19 cellular contexts compared by ENCODE assay signal in genomic region chr13:28527629-28528028, GRCh38. TPM values are rescaled to one million over a fixed set of nuclear protein-coding genes. Genes with fewer than 3 reads are reported as not detected.
DNase-seq lines count a peak whose midpoint lies in the region; ATAC-seq, FAIRE-seq and TF ChIP-seq lines count a peak whose summit lies in the region.
"Had no signal": no experiment of that assay in that cellular context is flagged by ENCODE, and none has a peak within 500 bp of the region (broad histone marks: within the 10 kb centered on the region; RNA-seq: fewer than 3 reads in every experiment).

No MANE protein-coding gene starts in this region.

- FAIRE-seq in K562 (lab: Jason Lieb, UNC) = no peak
- FAIRE-seq: bronchial epithelial cell, small intestine, TTC549 had no signal

- intact Hi-C loops in left cardiac atrium (cut with DNase I) (no loop called here), heart right ventricle (cut with DNase I) (no loop called here), K562 (cut with micrococcal nuclease) (loop anchor here (10.0 kb wide), 1 partner anchor 203 kb away; no protein-coding TSS in a partner anchor)

- H3K9me3 Mint-ChIP-seq in stimulated activated memory B cell treated with anti-CD40 and anti-IgM and Interleukin-4, amounts not matched to agents 10 μg/mL and 1 μg/mL and 100 μg/mL, for 72 hours = no peaks in the 10 kb centered on the region

- TF ChIP-seq POLR2A in K562 (conservative IDR thresholded peaks at IDR 0.05) = no peak

- ATAC-seq in left cardiac atrium = no peak
- ATAC-seq in heart right ventricle = no peak
- ATAC-seq in K562 = no peak
- ATAC-seq in stimulated activated memory B cell treated with anti-CD40 and anti-IgM and Interleukin-4, amounts not matched to agents 10 μg/mL and 1 μg/mL and 100 μg/mL, for 72 hours = peak; percentile 68
- no peak for ATAC-seq in HG03354 (IDR thresholded peaks at IDR 0.05; ENCODE audit: poor library complexity, severe bottlenecking, unreplicated experiment)

- H3K4me2 ChIP-seq in K562 (ENCODE audit: insufficient read depth, low read length) = no peak overlapping the region
- H3K4me2 ChIP-seq in smooth muscle cell = no peak overlapping the region

- CTCF ChIA-PET in K562 (lab: Yijun Ruan, JAX; ENCODE audit: low intra/inter-chr PET ratio) = no interaction called here

- H3F3A ChIP-seq in smooth muscle cell (ENCODE audit: low read depth) = no peaks in the 10 kb centered on the region

- H4K20me1 ChIP-seq in K562 (replicated peaks; ENCODE audit: control insufficient read depth, insufficient read depth, low read length) (no peaks in the 10 kb centered on the region), smooth muscle cell (ENCODE audit: low read depth) (no peaks in the 10 kb centered on the region)

- H3K4me3 ChIP-seq in heart right ventricle = no peak overlapping the region
- H3K4me3 ChIP-seq in K562 = no peak overlapping the region
- H3K4me3 ChIP-seq in smooth muscle cell = no peak overlapping the region

- H3K27ac ChIP-seq in heart right ventricle (no peak overlapping the region), K562 (ENCODE audit: extremely low read depth, low read depth, low read length) (no peak overlapping the region), smooth muscle cell (ENCODE audit: low read depth) (no peak overlapping the region)

- H3K9me3 ChIP-seq in heart right ventricle = no peaks in the 10 kb centered on the region
- no peaks in the 10 kb centered on the region for H3K9me3 ChIP-seq in K562 (replicated peaks; ENCODE audit: control insufficient read depth, insufficient read depth, low read depth, low read length)
- H3K9me3 ChIP-seq in smooth muscle cell (replicated peaks; ENCODE audit: low read depth) = no peaks in the 10 kb centered on the region

- TF ChIP-seq RAD21 in K562 (CRISPR knock-in tag; conservative IDR thresholded peaks at IDR 0.05 in 1 of 2, IDR thresholded peaks at IDR 0.05 in 1 of 2) = no peak

- H3K27me3 Mint-ChIP-seq in stimulated activated memory B cell treated with anti-CD40 and anti-IgM and Interleukin-4, amounts not matched to agents 10 μg/mL and 1 μg/mL and 100 μg/mL, for 72 hours = peaks cover 23% of the 10 kb centered on the region

- no peak for TF ChIP-seq EP300 in K562 (IDR thresholded peaks at IDR 0.05; ENCODE audit: low read length)

- peak; percentile 33 for DNase-seq in left cardiac atrium
- no peak for DNase-seq in heart right ventricle
- peak; percentile 92 to 97 for DNase-seq in NOMO-1 (lab: John Stamatoyannopoulos, UW; ENCODE audit: unreplicated experiment in 2 of 2)
- DNase-seq in K562 (ENCODE audit: extremely low read depth in 1 of 4, low spot score in 3 of 4) = no peak
- no peak for DNase-seq in dedifferentiated amniotic fluid mesenchymal stem cell (ENCODE audit: extremely low spot score)
- DNase-seq in smooth muscle cell (lab: John Stamatoyannopoulos, UW; ENCODE audit: unreplicated experiment) = no peak
- DNase-seq: activated naive CD4-positive, alpha-beta T cell treated with anti-CD3 and anti-CD28 coated beads, Interleukin-2, amount 50 U/mL, for 16 hours; Calu3; H7; NCI-H2029; NCI-H748 treated with DMSO at 0.1 percent for 48 hours; occipital lobe; SHP77; small intestine had no signal

- POLR2A ChIA-PET in K562 (lab: Yijun Ruan, JAX) = interaction anchor here (1.2 kb wide), 1 partner anchor 10 kb away, joined by 3 read pairs; no protein-coding TSS in a partner anchor

- in situ Hi-C loops in K562 (cut with MboI) = no loop called here

- H3K4me1 Mint-ChIP-seq in stimulated activated memory B cell treated with anti-CD40 and anti-IgM and Interleukin-4, amounts not matched to agents 10 μg/mL and 1 μg/mL and 100 μg/mL, for 72 hours = peaks cover 28% of the 10 kb centered on the region

- BruUV-seq in K562 (replicated peaks; lab: Mats Ljungman, UMichigan) = no TSS peak

- H3K36me3 ChIP-seq in heart right ventricle (no peaks in the 10 kb centered on the region), K562 (ENCODE audit: control insufficient read depth, insufficient read depth, low read length) (no peaks in the 10 kb centered on the region), smooth muscle cell (ENCODE audit: low read depth) (no peaks in the 10 kb centered on the region)

- H3K79me2 ChIP-seq in K562 (ENCODE audit: control insufficient read depth, insufficient read depth, low read length) (no peaks in the 10 kb centered on the region), smooth muscle cell (ENCODE audit: low read depth) (no peaks in the 10 kb centered on the region)

- H3K27me3 ChIP-seq in heart right ventricle (peaks cover 0 to 42% (median 20%) of the 10 kb centered on the region in 7 donors), K562 (ENCODE audit: control insufficient read depth in 2 of 2, insufficient read depth in 2 of 2, low read length in 2 of 2) (peaks cover 0 to 8% of the 10 kb centered on the region in 2 experiments; a peak in 2 of 5 replicates), smooth muscle cell (ENCODE audit: low read depth) (no peaks in the 10 kb centered on the region)

- H3K27ac Mint-ChIP-seq in stimulated activated memory B cell treated with anti-CD40 and anti-IgM and Interleukin-4, amounts not matched to agents 10 μg/mL and 1 μg/mL and 100 μg/mL, for 72 hours = no peak overlapping the region

- H3K9ac ChIP-seq in K562 (ENCODE audit: insufficient read depth in 1 of 2, low read depth in 2 of 2, low read length in 2 of 2) (no peak overlapping the region), smooth muscle cell (ENCODE audit: low read depth) (no peak overlapping the region)

- H3K36me3 Mint-ChIP-seq in stimulated activated memory B cell treated with anti-CD40 and anti-IgM and Interleukin-4, amounts not matched to agents 10 μg/mL and 1 μg/mL and 100 μg/mL, for 72 hours = no peaks in the 10 kb centered on the region

- H3K4me1 ChIP-seq in heart right ventricle (peaks cover 0 to 40% (median 15%) of the 10 kb centered on the region in 9 donors), K562 (replicated peaks in 1 of 2; ENCODE audit: control insufficient read depth in 2 of 2, insufficient read depth in 2 of 2, low read length in 2 of 2) (peaks cover 4 to 16% of the 10 kb centered on the region in 2 experiments; a peak in 3 of 5 replicates), smooth muscle cell (ENCODE audit: low read depth) (peaks cover 6% of the 10 kb centered on the region)

- no peaks in the 10 kb centered on the region for H3K9me1 ChIP-seq in K562 (ENCODE audit: control insufficient read depth, insufficient read depth, low read length)

- 72 to 81% methylated on average over 13 of the region's 13 CpGs for WGBS in heart right ventricle, 2 donors
- 24% methylated on average over 13 of the region's 13 CpGs for WGBS in K562 (ENCODE audit: insufficient coverage, low coverage, missing lambda C conversion rate)
- 94% methylated on average over 13 of the region's 13 CpGs for WGBS in smooth muscle cell (ENCODE audit: low lambda C conversion rate)

- no peak overlapping the region for H2AFZ ChIP-seq in K562 (ENCODE audit: low read depth, low read length)
- no peak overlapping the region for H2AFZ ChIP-seq in smooth muscle cell (ENCODE audit: low read depth)

- H3K4me3 Mint-ChIP-seq in stimulated activated memory B cell treated with anti-CD40 and anti-IgM and Interleukin-4, amounts not matched to agents 10 μg/mL and 1 μg/mL and 100 μg/mL, for 72 hours = no peak overlapping the region

- TF ChIP-seq CTCF in heart right ventricle (IDR thresholded peaks at IDR 0.05) (no peak), K562 (IDR thresholded peaks at IDR 0.05 in 2 of 3, conservative IDR thresholded peaks at IDR 0.05 in 1 of 3; ENCODE audit: insufficient read depth in 2 of 3, low read depth in 1 of 3, low read length in 3 of 3) (no peak), smooth muscle cell (IDR thresholded peaks at IDR 0.05; ENCODE audit: borderline replicate concordance, insufficient read depth, poor library complexity, severe bottlenecking) (no peak)

TF ChIP-seq in K562, 482 proteins besides CTCF, POLR2A, EP300 and RAD21:
- TF ChIP-seq NFRKB (IDR thresholded peaks at IDR 0.05; ENCODE audit: low read depth) = no peak
- no peak for TF ChIP-seq RFX1 (IDR thresholded peaks at IDR 0.05)
- no peak for TF ChIP-seq MIER1 (IDR thresholded peaks at IDR 0.05; ENCODE audit: low read depth)
- no peak for TF ChIP-seq ETV6 (IDR thresholded peaks at IDR 0.05; ENCODE audit: borderline replicate concordance in 1 of 2, low read depth in 2 of 2, low read length in 1 of 2)
- no peak for TF ChIP-seq ETV6 (CRISPR knock-in tag; IDR thresholded peaks at IDR 0.05; ENCODE audit: borderline replicate concordance)
- peak; percentile 83; the same call in 1 of the 2 replicates for TF ChIP-seq SPI1 (IDR thresholded peaks at IDR 0.05; ENCODE audit: borderline replicate concordance, low read depth, low read length)
TF ChIP-seq in K562: peak in this region for 1.

RNA-seq across cellular contexts. Expression of gene FLT1, which starts 32.7 kb away (rescaled TPM):
- total RNA-seq in left cardiac atrium = 10 to 100 TPM; 38.7 to 49.5 TPM
- total RNA-seq in heart right ventricle = 10 to 100 TPM; 34.9 to 76.3 (median 47.2) TPM
- polyA plus RNA-seq in heart right ventricle = 10 to 100 TPM; 15.2 to 22.9 TPM
- 2.9 and 4.1 TPM in 2 replicates for total RNA-seq in K562 (2011; cell fraction: chromatin; rRNA removed; ENCODE audit: low replicate concordance)
- 1.3 and 1.7 TPM in 2 replicates for total RNA-seq in K562 (2011; cell fraction: nucleolus; rRNA removed)
- total RNA-seq in K562 (2011; cell fraction: nucleoplasm; rRNA removed) = 1.5 and 3.1 TPM in 2 replicates
- total RNA-seq in K562 (2014; rRNA removed) = 0.24 and 0.27 TPM in 2 replicates
- total RNA-seq in K562 (2014; rRNA removed; fragmentation: Illumina TruSeq; extraction: Trizol) = 0.19 and 0.22 TPM in 2 replicates
- 0.04 TPM in 2 replicates for total RNA-seq in K562 (2015; rRNA removed; fragmentation: Illumina TruSeq; extraction: Trizol)
- 0.22 and 0.40 TPM in 2 replicates for total RNA-seq in K562 (2021)
- polyA plus RNA-seq in K562 (2011; rRNA removed) = 0.77 and 2.0 TPM in 2 replicates
- 0.37 and 0.45 TPM in 2 replicates for polyA plus RNA-seq in K562 (2011; cell fraction: cytosol; rRNA removed)
- 0.97 and 1.0 TPM in 2 replicates for polyA plus RNA-seq in K562 (2011; cell fraction: nucleus; rRNA removed)
- polyA plus RNA-seq in K562 (2012) = 0.60 and 0.91 TPM in 2 replicates
- 0.17 and 0.22 TPM in 2 replicates for polyA plus RNA-seq in K562 (2014; fragmentation: Illumina TruSeq; extraction: Trizol)
- under 1 TPM; 0.04 to 0.10 TPM for polyA plus RNA-seq in K562 (2014; fragmentation: Nextera tagmentation; extraction: Ambion mirVana)
- 0.01 TPM in 1 of 2 replicates, not detected in the other for polyA plus RNA-seq in K562 (2014; rRNA removed)
- polyA minus RNA-seq in K562 (2011; rRNA and poly(A)+ RNA removed) = 2.5 and 4.0 TPM in 2 replicates
- polyA minus RNA-seq in K562 (2011; cell fraction: cytosol; rRNA and poly(A)+ RNA removed) = 0.55 and 1.4 TPM in 2 replicates
- polyA minus RNA-seq in K562 (2011; cell fraction: nucleus; rRNA and poly(A)+ RNA removed) = 0.56 and 0.81 TPM in 2 replicates
- 738 and 786 TPM in 2 replicates for total RNA-seq in smooth muscle cell
- polyA plus RNA-seq in smooth muscle cell = 329 and 495 TPM in 2 replicates
- total RNA-seq: bronchial epithelial cell, Calu3, LHCN-M2 had no signal

Comparison
In these comparisons a context has a peak if more than half of its experiments do, and no peak if none do; other contexts are left out.
1. DNase-seq: peak in left cardiac atrium (single experiment) and NOMO-1 (2 of 2); none in heart right ventricle (0 of 2), K562 (0 of 4), dedifferentiated amniotic fluid mesenchymal stem cell (single experiment) and smooth muscle cell (single experiment).
2. RNA of gene FLT1, which starts 32.7 kb away (total RNA-seq): 738 to 786 TPM in smooth muscle cell, 38.7 to 49.5 TPM in left cardiac atrium and 34.9 to 76.3 TPM in heart right ventricle; 0.04 to 4.1 TPM in K562; every median in the first group is over 4 times any median in the second.